Comparison of ENCODE assay signal across 8 cellular contexts in the genomic region with DNA sequence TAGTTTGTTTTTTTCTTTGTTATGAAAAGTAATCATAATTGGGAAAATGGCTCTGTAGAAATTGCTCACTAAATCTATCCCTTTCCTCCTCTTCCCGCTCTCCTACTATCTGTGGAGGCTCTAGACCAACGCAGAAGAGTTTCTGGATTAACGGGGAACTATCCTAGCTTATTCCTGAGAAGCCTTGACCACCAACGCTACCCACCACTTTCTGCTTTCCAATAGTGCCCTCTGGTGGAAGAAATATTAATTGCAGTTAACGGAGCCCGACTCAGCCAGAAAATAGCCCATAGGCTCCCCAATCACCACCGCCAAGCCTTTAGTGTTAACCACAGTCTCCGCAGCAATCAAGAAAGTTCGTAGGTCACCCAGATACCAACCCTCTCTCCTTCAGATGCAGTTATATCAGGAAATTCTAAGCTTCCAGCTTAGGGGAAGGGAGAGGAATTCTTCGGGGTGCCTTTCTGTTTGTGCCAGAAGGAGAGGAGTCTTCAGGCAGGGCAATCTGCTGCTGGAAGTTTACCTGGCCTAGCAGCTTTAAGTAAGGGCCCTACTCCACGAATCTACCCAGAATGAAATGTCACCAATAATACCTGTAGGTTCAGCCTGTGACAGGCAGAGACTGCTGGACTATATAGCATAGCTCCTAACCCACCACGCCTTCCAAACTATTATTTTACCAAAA. TPM values are rescaled to one million over a fixed set of nuclear protein-coding genes. Genes with fewer than 3 reads are reported as not detected.
DNase-seq lines count a peak whose midpoint lies in the region; ATAC-seq, FAIRE-seq and TF ChIP-seq lines count a peak whose summit lies in the region.

No MANE protein-coding gene starts in this region.

- H3K36me3 ChIP-seq in kidney (ENCODE audit: control insufficient read depth in 1 of 2, insufficient read depth in 2 of 2, low read length in 2 of 2): no peaks in the 10 kb centered on the region

- no peak for ATAC-seq in GM21515 (IDR thresholded peaks at IDR 0.05; ENCODE audit: unreplicated experiment)

- peak; percentile 76 for FAIRE-seq in TTC549 (lab: Jason Lieb, UNC)
- no peak for FAIRE-seq in kidney (lab: Jason Lieb, UNC)

- DNase-seq in GDM1 (lab: John Stamatoyannopoulos, UW) (peak; percentile 35), NCI-H1694 treated with DMSO at 0.1 percent for 48 hours (lab: John Stamatoyannopoulos, UW) (peak; percentile 54), kidney (no peak)
- DNase-seq in central memory CD4-positive, alpha-beta T cell: peak; percentile 39
- DNase-seq in stimulated activated CD4-positive, alpha-beta T cell treated with anti-CD3 and anti-CD28 coated beads, TNF-alpha, amount 100 ng/mL, for 24 hours (ENCODE audit: low read depth in 3 of 3): peak in 2 of 3 experiments; percentile 13 to 31

- no peaks in the 10 kb centered on the region for H3K4me1 ChIP-seq in kidney (ENCODE audit: control insufficient read depth in 1 of 2, insufficient read depth in 1 of 2, low read depth in 1 of 2, low read length in 2 of 2)

- H3K4me3 ChIP-seq in kidney (ENCODE audit: low read length in 2 of 2): no peak overlapping the region

- no peak overlapping the region for H3K9ac ChIP-seq in kidney (ENCODE audit: low read length in 2 of 2)

- no peaks in the 10 kb centered on the region for H3K9me3 ChIP-seq in kidney (ENCODE audit: control insufficient read depth in 1 of 2, low read length in 2 of 2)

- peak; percentile 89 for TF ChIP-seq CTCF in 22Rv1 (IDR thresholded peaks at IDR 0.05)
- TF ChIP-seq CTCF in kidney (IDR thresholded peaks at IDR 0.05; ENCODE audit: borderline replicate concordance, extremely low read depth, insufficient read depth): peak; percentile 71

- intact Hi-C loops in kidney (cut with DNase I): no loop called here

- no peak overlapping the region for H3K27ac ChIP-seq in 22Rv1
- H3K27ac ChIP-seq in kidney (ENCODE audit: low read depth in 2 of 2, low read length in 2 of 2): no peak overlapping the region

RNA-seq across cellular contexts. Expression of a gene that starts 23.0 kb away (rescaled TPM):
- total RNA-seq in kidney: 40.2 TPM
- polyA plus RNA-seq in kidney (ENCODE audit: insufficient read depth, low read depth, low replicate concordance): 17.2 TPM
